Comparison of ENCODE assay signal across 1 cellular context in the genomic region with DNA sequence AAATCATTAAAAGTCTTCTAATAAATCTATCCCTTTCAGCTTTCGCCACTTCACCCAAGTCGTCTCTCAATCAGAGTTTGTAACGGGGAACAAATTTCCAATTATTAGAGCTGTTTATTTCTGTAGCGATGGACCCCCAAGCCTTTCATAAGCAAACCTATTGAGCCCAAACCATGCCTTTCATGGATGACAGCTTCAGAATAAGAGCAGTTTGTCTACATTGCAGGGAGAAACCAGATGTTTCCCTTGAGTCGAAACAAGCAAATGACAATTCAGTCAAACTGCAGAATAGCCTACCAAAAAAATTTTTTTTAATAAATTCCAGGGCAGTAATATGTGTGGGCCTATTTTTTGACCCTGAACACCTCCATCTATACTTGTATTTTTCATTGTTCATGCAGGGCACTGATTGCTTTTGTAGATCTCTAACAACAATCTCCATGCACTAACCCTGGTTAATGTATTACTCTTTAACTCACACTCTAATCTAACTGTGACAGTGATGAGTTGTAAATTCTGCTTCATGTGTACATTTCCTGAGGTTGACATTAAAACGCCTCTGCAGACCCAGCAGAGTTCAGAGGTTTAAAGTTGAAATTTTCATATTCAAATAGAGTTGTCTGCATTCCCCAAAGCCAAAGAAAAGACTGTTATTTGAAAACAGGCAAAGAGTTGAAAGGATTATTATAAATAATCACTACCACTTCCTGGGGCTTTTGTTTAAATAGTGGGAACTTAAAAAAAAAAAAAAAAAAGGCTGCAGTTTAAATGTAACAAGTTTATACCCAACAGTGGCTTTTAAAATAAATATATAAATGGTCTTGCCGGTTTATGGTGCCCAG.
A peak's percentile ranks its signal among the peaks of the same experiment; 100 is the strongest.
TF ChIP-seq lines count a peak whose summit lies in the region.

No MANE protein-coding gene starts in this region.

TF ChIP-seq in HepG2, 621 proteins besides CTCF, POLR2A, EP300 and RAD21 (continued from another document and continues in another):
- TF ChIP-seq ZFP36L1 (CRISPR knock-in tag; IDR thresholded peaks at IDR 0.05) (no peak; the same call in 1 of the 2 replicates), MXI1 (IDR thresholded peaks at IDR 0.05; ENCODE audit: borderline replicate concordance, low read depth, low read length) (peak; percentile 54; the same call in 2 of the 3 replicates), MED8 (CRISPR knock-in tag; IDR thresholded peaks at IDR 0.05; ENCODE audit: insufficient replicate concordance) (peak; percentile 21), ZNF589 (CRISPR knock-in tag; conservative IDR thresholded peaks at IDR 0.05) (0 out of 2 replicates have a peak, but pooled peaks have one; percentile 41), ZNF792 (CRISPR knock-in tag; IDR thresholded peaks at IDR 0.05) (peak; percentile 45; the same call in 1 of the 2 replicates), HNF4A (CRISPR knock-in tag; IDR thresholded peaks at IDR 0.05) (peak; percentile 85), SOX5 (CRISPR knock-in tag; IDR thresholded peaks at IDR 0.05; ENCODE audit: borderline replicate concordance) (peak; percentile 97), TCF7 (IDR thresholded peaks at IDR 0.05; ENCODE audit: low read depth) (peak; percentile 91), ZKSCAN1 (IDR thresholded peaks at IDR 0.05; ENCODE audit: low read length) (peak; percentile 28; the same call in 1 of the 2 replicates), HMGA1 (CRISPR knock-in tag; conservative IDR thresholded peaks at IDR 0.05) (no peak), HNRNPL (IDR thresholded peaks at IDR 0.05; ENCODE audit: low read depth, low read length) (no peak), TBX3 (IDR thresholded peaks at IDR 0.05; ENCODE audit: borderline replicate concordance) (peak; percentile 93), ZSCAN31 (CRISPR knock-in tag; IDR thresholded peaks at IDR 0.05; ENCODE audit: low read depth) (peak; percentile 54), ZFY (CRISPR knock-in tag; IDR thresholded peaks at IDR 0.05) (peak; percentile 34; the same call in 1 of the 2 replicates), MAFF (IDR thresholded peaks at IDR 0.05; ENCODE audit: low read depth, low read length) (peak; percentile 80), ZNF772 (CRISPR knock-in tag; IDR thresholded peaks at IDR 0.05) (peak; percentile 21; the same call in 1 of the 2 replicates), SMAD1 (CRISPR knock-in tag; IDR thresholded peaks at IDR 0.05; ENCODE audit: borderline replicate concordance, low read depth) (no peak), ZSCAN30 (CRISPR knock-in tag; IDR thresholded peaks at IDR 0.05) (0 out of 2 replicates have a peak, but pooled peaks have one; percentile 34), ZNF10 (CRISPR knock-in tag; IDR thresholded peaks at IDR 0.05; ENCODE audit: borderline replicate concordance, low read depth) (no peak), ZNF724P (CRISPR knock-in tag; IDR thresholded peaks at IDR 0.05; ENCODE audit: borderline replicate concordance) (no peak), MIXL1 (CRISPR knock-in tag; IDR thresholded peaks at IDR 0.05) (peak; percentile 97), ERF (CRISPR knock-in tag; IDR thresholded peaks at IDR 0.05) (peak; percentile 17; the same call in 1 of the 2 replicates), MBD4 (IDR thresholded peaks at IDR 0.05; ENCODE audit: borderline replicate concordance, low read length) (peak; percentile 91), ZFX (CRISPR knock-in tag; IDR thresholded peaks at IDR 0.05; ENCODE audit: low read depth) (0 out of 2 replicates have a peak, but pooled peaks have one; percentile 1), ZBTB8A (CRISPR knock-in tag; IDR thresholded peaks at IDR 0.05; ENCODE audit: borderline replicate concordance, low read depth) (no peak), ZFP37 (CRISPR knock-in tag; IDR thresholded peaks at IDR 0.05; ENCODE audit: borderline replicate concordance) (no peak), ZNF737 (CRISPR knock-in tag; IDR thresholded peaks at IDR 0.05; ENCODE audit: borderline replicate concordance) (no peak), ZNF891 (CRISPR knock-in tag; IDR thresholded peaks at IDR 0.05) (no peak), SP5 (CRISPR knock-in tag; IDR thresholded peaks at IDR 0.05; ENCODE audit: borderline replicate concordance, low read depth) (peak; percentile 57; the same call in 1 of the 2 replicates), ZNF33A (CRISPR knock-in tag; IDR thresholded peaks at IDR 0.05; ENCODE audit: borderline replicate concordance) (0 out of 2 replicates have a peak, but pooled peaks have one; percentile 23), ZNF326 (CRISPR knock-in tag; IDR thresholded peaks at IDR 0.05; ENCODE audit: borderline replicate concordance) (no peak), ZBTB7B (CRISPR knock-in tag; IDR thresholded peaks at IDR 0.05) (no peak), KDM6A (CRISPR knock-in tag; IDR thresholded peaks at IDR 0.05; ENCODE audit: low read depth) (peak; percentile 81), AKAP8 (CRISPR knock-in tag; IDR thresholded peaks at IDR 0.05) (no peak), KAT8 (CRISPR knock-in tag; IDR thresholded peaks at IDR 0.05) (peak; percentile 29; the same call in 1 of the 2 replicates), DPF2 (CRISPR knock-in tag; IDR thresholded peaks at IDR 0.05; ENCODE audit: borderline replicate concordance, low read depth) (peak; percentile 77), RBFOX2 (IDR thresholded peaks at IDR 0.05; ENCODE audit: low read depth, low read length) (no peak), ZMYM4 (CRISPR knock-in tag; IDR thresholded peaks at IDR 0.05) (peak; percentile 22; the same call in 1 of the 2 replicates), ZNF713 (CRISPR knock-in tag; IDR thresholded peaks at IDR 0.05) (0 out of 2 replicates have a peak, but pooled peaks have one; percentile 24)
- TF ChIP-seq, protein P1, sequence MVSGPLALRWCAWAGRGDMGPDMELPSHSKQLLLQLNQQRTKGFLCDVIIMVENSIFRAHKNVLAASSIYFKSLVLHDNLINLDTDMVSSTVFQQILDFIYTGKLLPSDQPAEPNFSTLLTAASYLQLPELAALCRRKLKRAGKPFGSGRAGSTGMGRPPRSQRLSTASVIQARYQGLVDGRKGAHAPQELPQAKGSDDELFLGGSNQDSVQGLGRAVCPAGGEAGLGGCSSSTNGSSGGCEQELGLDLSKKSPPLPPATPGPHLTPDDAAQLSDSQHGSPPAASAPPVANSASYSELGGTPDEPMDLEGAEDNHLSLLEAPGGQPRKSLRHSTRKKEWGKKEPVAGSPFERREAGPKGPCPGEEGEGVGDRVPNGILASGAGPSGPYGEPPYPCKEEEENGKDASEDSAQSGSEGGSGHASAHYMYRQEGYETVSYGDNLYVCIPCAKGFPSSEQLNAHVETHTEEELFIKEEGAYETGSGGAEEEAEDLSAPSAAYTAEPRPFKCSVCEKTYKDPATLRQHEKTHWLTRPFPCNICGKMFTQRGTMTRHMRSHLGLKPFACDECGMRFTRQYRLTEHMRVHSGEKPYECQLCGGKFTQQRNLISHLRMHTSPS (CRISPR knock-in tag; IDR thresholded peaks at IDR 0.05; ENCODE audit: low read depth), result no peak
- TF ChIP-seq, protein P2, sequence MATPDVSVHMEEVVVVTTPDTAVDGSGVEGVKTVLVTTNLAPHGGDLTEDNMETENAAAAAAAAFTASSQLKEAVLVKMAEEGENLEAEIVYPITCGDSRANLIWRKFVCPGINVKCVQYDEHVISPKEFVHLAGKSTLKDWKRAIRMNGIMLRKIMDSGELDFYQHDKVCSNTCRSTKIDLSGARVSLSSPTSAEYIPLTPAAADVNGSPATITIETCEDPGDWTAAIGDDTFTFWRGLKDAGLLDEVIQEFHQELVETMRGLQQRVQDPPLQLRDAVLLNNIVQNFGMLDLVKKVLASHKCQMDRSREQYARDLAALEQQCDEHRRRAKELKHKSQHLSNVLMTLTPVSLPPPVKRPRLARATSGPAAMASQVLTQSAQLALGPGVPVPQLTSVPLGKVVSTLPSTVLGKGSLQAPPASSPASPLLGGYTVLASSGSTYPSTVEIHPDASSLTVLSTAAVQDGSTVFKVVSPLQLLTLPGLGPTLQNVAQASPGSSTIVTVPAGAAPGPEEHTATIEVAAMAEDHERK (CRISPR knock-in tag; IDR thresholded peaks at IDR 0.05; ENCODE audit: low read depth), result no peak
- TF ChIP-seq, protein P3, sequence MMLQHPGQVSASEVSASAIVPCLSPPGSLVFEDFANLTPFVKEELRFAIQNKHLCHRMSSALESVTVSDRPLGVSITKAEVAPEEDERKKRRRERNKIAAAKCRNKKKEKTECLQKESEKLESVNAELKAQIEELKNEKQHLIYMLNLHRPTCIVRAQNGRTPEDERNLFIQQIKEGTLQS (CRISPR knock-in tag; IDR thresholded peaks at IDR 0.05), result no peak
- TF ChIP-seq, protein P4, sequence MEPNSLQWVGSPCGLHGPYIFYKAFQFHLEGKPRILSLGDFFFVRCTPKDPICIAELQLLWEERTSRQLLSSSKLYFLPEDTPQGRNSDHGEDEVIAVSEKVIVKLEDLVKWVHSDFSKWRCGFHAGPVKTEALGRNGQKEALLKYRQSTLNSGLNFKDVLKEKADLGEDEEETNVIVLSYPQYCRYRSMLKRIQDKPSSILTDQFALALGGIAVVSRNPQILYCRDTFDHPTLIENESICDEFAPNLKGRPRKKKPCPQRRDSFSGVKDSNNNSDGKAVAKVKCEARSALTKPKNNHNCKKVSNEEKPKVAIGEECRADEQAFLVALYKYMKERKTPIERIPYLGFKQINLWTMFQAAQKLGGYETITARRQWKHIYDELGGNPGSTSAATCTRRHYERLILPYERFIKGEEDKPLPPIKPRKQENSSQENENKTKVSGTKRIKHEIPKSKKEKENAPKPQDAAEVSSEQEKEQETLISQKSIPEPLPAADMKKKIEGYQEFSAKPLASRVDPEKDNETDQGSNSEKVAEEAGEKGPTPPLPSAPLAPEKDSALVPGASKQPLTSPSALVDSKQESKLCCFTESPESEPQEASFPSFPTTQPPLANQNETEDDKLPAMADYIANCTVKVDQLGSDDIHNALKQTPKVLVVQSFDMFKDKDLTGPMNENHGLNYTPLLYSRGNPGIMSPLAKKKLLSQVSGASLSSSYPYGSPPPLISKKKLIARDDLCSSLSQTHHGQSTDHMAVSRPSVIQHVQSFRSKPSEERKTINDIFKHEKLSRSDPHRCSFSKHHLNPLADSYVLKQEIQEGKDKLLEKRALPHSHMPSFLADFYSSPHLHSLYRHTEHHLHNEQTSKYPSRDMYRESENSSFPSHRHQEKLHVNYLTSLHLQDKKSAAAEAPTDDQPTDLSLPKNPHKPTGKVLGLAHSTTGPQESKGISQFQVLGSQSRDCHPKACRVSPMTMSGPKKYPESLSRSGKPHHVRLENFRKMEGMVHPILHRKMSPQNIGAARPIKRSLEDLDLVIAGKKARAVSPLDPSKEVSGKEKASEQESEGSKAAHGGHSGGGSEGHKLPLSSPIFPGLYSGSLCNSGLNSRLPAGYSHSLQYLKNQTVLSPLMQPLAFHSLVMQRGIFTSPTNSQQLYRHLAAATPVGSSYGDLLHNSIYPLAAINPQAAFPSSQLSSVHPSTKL (CRISPR knock-in tag; IDR thresholded peaks at IDR 0.05), result peak; percentile 96
- TF ChIP-seq, protein P5, sequence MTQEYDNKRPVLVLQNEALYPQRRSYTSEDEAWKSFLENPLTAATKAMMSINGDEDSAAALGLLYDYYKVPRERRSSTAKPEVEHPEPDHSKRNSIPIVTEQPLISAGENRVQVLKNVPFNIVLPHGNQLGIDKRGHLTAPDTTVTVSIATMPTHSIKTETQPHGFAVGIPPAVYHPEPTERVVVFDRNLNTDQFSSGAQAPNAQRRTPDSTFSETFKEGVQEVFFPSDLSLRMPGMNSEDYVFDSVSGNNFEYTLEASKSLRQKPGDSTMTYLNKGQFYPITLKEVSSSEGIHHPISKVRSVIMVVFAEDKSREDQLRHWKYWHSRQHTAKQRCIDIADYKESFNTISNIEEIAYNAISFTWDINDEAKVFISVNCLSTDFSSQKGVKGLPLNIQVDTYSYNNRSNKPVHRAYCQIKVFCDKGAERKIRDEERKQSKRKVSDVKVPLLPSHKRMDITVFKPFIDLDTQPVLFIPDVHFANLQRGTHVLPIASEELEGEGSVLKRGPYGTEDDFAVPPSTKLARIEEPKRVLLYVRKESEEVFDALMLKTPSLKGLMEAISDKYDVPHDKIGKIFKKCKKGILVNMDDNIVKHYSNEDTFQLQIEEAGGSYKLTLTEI (CRISPR knock-in tag; conservative IDR thresholded peaks at IDR 0.05), result no peak
- TF ChIP-seq, protein P6, sequence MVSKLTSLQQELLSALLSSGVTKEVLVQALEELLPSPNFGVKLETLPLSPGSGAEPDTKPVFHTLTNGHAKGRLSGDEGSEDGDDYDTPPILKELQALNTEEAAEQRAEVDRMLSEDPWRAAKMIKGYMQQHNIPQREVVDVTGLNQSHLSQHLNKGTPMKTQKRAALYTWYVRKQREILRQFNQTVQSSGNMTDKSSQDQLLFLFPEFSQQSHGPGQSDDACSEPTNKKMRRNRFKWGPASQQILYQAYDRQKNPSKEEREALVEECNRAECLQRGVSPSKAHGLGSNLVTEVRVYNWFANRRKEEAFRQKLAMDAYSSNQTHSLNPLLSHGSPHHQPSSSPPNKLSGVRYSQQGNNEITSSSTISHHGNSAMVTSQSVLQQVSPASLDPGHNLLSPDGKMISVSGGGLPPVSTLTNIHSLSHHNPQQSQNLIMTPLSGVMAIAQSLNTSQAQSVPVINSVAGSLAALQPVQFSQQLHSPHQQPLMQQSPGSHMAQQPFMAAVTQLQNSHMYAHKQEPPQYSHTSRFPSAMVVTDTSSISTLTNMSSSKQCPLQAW (CRISPR knock-in tag; IDR thresholded peaks at IDR 0.05), result peak; percentile 81; the same call in 1 of the 2 replicates
- TF ChIP-seq, protein P7, sequence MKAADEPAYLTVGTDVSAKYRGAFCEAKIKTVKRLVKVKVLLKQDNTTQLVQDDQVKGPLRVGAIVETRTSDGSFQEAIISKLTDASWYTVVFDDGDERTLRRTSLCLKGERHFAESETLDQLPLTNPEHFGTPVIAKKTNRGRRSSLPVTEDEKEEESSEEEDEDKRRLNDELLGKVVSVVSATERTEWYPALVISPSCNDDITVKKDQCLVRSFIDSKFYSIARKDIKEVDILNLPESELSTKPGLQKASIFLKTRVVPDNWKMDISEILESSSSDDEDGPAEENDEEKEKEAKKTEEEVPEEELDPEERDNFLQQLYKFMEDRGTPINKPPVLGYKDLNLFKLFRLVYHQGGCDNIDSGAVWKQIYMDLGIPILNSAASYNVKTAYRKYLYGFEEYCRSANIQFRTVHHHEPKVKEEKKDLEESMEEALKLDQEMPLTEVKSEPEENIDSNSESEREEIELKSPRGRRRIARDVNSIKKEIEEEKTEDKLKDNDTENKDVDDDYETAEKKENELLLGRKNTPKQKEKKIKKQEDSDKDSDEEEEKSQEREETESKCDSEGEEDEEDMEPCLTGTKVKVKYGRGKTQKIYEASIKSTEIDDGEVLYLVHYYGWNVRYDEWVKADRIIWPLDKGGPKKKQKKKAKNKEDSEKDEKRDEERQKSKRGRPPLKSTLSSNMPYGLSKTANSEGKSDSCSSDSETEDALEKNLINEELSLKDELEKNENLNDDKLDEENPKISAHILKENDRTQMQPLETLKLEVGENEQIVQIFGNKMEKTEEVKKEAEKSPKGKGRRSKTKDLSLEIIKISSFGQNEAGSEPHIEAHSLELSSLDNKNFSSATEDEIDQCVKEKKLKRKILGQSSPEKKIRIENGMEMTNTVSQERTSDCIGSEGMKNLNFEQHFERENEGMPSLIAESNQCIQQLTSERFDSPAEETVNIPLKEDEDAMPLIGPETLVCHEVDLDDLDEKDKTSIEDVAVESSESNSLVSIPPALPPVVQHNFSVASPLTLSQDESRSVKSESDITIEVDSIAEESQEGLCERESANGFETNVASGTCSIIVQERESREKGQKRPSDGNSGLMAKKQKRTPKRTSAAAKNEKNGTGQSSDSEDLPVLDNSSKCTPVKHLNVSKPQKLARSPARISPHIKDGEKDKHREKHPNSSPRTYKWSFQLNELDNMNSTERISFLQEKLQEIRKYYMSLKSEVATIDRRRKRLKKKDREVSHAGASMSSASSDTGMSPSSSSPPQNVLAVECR (CRISPR knock-in tag; IDR thresholded peaks at IDR 0.05; ENCODE audit: borderline replicate concordance), result peak; percentile 42; the same call in 1 of the 2 replicates
